ENCODE assay signal across 1 cellular context in genomic region chr20:46631874-46632446, GRCh38.
A peak's percentile ranks its signal among the peaks of the same experiment; 100 is the strongest.
TF ChIP-seq lines count a peak whose summit lies in the region.

No MANE protein-coding gene starts in this region.

TF ChIP-seq in HepG2, 621 proteins besides CTCF, POLR2A, EP300 and RAD21 (continued from another document):
- peak; percentile 72; the same call in 1 of the 2 replicates for TF ChIP-seq NRL (CRISPR knock-in tag; IDR thresholded peaks at IDR 0.05; ENCODE audit: borderline replicate concordance)
- no peak for TF ChIP-seq ZNF563 (CRISPR knock-in tag; IDR thresholded peaks at IDR 0.05)
- no peak for TF ChIP-seq ZNF136 (CRISPR knock-in tag; IDR thresholded peaks at IDR 0.05; ENCODE audit: low read depth)
- TF ChIP-seq, protein P1, sequence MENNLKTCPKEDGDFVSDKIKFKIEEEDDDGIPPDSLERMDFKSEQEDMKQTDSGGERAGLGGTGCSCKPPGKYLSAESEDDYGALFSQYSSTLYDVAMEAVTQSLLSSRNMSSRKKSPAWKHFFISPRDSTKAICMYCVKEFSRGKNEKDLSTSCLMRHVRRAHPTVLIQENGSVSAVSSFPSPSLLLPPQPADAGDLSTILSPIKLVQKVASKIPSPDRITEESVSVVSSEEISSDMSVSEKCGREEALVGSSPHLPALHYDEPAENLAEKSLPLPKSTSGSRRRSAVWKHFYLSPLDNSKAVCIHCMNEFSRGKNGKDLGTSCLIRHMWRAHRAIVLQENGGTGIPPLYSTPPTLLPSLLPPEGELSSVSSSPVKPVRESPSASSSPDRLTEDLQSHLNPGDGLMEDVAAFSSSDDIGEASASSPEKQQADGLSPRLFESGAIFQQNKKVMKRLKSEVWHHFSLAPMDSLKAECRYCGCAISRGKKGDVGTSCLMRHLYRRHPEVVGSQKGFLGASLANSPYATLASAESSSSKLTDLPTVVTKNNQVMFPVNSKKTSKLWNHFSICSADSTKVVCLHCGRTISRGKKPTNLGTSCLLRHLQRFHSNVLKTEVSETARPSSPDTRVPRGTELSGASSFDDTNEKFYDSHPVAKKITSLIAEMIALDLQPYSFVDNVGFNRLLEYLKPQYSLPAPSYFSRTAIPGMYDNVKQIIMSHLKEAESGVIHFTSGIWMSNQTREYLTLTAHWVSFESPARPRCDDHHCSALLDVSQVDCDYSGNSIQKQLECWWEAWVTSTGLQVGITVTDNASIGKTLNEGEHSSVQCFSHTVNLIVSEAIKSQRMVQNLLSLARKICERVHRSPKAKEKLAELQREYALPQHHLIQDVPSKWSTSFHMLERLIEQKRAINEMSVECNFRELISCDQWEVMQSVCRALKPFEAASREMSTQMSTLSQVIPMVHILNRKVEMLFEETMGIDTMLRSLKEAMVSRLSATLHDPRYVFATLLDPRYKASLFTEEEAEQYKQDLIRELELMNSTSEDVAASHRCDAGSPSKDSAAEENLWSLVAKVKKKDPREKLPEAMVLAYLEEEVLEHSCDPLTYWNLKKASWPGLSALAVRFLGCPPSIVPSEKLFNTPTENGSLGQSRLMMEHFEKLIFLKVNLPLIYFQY (CRISPR knock-in tag; IDR thresholded peaks at IDR 0.05; ENCODE audit: borderline replicate concordance), result no peak
- TF ChIP-seq YY1 (IDR thresholded peaks at IDR 0.05; ENCODE audit: insufficient read depth, insufficient replicate concordance, low read depth, low read length), result no peak
- no peak for TF ChIP-seq ZNF484 (CRISPR knock-in tag; IDR thresholded peaks at IDR 0.05; ENCODE audit: borderline replicate concordance, low read depth)
- peak; percentile 71; the same call in 1 of the 2 replicates for TF ChIP-seq ZNF788 (CRISPR knock-in tag; IDR thresholded peaks at IDR 0.05; ENCODE audit: borderline replicate concordance)
- no peak for TF ChIP-seq ZNF598 (CRISPR knock-in tag; IDR thresholded peaks at IDR 0.05; ENCODE audit: borderline replicate concordance)
- TF ChIP-seq, protein P2, sequence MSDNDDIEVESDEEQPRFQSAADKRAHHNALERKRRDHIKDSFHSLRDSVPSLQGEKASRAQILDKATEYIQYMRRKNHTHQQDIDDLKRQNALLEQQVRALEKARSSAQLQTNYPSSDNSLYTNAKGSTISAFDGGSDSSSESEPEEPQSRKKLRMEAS (IDR thresholded peaks at IDR 0.05), result 0 out of 2 replicates have a peak, but pooled peaks have one; percentile 32
- TF ChIP-seq, protein P3, sequence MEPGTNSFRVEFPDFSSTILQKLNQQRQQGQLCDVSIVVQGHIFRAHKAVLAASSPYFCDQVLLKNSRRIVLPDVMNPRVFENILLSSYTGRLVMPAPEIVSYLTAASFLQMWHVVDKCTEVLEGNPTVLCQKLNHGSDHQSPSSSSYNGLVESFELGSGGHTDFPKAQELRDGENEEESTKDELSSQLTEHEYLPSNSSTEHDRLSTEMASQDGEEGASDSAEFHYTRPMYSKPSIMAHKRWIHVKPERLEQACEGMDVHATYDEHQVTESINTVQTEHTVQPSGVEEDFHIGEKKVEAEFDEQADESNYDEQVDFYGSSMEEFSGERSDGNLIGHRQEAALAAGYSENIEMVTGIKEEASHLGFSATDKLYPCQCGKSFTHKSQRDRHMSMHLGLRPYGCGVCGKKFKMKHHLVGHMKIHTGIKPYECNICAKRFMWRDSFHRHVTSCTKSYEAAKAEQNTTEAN (CRISPR knock-in tag; conservative IDR thresholded peaks at IDR 0.05), result no peak
- TF ChIP-seq PBX3 (CRISPR knock-in tag; IDR thresholded peaks at IDR 0.05; ENCODE audit: borderline replicate concordance), result no peak
- TF ChIP-seq ZFAT (CRISPR knock-in tag; conservative IDR thresholded peaks at IDR 0.05), result no peak
- peak; percentile 44; the same call in 1 of the 2 replicates for TF ChIP-seq ZNF296 (CRISPR knock-in tag; conservative IDR thresholded peaks at IDR 0.05)
- no peak for TF ChIP-seq EZH2 (conservative IDR thresholded peaks at IDR 0.05; ENCODE audit: low read depth, low read length)
- no peak for TF ChIP-seq ZNF614 (CRISPR knock-in tag; IDR thresholded peaks at IDR 0.05; ENCODE audit: borderline replicate concordance)
- TF ChIP-seq, protein P4, sequence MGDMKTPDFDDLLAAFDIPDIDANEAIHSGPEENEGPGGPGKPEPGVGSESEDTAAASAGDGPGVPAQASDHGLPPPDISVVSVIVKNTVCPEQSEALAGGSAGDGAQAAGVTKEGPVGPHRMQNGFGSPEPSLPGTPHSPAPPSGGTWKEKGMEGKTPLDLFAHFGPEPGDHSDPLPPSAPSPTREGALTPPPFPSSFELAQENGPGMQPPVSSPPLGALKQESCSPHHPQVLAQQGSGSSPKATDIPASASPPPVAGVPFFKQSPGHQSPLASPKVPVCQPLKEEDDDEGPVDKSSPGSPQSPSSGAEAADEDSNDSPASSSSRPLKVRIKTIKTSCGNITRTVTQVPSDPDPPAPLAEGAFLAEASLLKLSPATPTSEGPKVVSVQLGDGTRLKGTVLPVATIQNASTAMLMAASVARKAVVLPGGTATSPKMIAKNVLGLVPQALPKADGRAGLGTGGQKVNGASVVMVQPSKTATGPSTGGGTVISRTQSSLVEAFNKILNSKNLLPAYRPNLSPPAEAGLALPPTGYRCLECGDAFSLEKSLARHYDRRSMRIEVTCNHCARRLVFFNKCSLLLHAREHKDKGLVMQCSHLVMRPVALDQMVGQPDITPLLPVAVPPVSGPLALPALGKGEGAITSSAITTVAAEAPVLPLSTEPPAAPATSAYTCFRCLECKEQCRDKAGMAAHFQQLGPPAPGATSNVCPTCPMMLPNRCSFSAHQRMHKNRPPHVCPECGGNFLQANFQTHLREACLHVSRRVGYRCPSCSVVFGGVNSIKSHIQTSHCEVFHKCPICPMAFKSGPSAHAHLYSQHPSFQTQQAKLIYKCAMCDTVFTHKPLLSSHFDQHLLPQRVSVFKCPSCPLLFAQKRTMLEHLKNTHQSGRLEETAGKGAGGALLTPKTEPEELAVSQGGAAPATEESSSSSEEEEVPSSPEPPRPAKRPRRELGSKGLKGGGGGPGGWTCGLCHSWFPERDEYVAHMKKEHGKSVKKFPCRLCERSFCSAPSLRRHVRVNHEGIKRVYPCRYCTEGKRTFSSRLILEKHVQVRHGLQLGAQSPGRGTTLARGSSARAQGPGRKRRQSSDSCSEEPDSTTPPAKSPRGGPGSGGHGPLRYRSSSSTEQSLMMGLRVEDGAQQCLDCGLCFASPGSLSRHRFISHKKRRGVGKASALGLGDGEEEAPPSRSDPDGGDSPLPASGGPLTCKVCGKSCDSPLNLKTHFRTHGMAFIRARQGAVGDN (CRISPR knock-in tag; IDR thresholded peaks at IDR 0.05), result peak; percentile 68
- TF ChIP-seq ZSCAN25 (CRISPR knock-in tag; IDR thresholded peaks at IDR 0.05), result no peak
- 0 out of 2 replicates have a peak, but pooled peaks have one; percentile 53 for TF ChIP-seq ZSCAN31 (CRISPR knock-in tag; IDR thresholded peaks at IDR 0.05; ENCODE audit: low read depth)
- no peak for TF ChIP-seq ZSCAN30 (CRISPR knock-in tag; IDR thresholded peaks at IDR 0.05)
- no peak for TF ChIP-seq ZNF777 (CRISPR knock-in tag; IDR thresholded peaks at IDR 0.05)
- TF ChIP-seq, protein P5, sequence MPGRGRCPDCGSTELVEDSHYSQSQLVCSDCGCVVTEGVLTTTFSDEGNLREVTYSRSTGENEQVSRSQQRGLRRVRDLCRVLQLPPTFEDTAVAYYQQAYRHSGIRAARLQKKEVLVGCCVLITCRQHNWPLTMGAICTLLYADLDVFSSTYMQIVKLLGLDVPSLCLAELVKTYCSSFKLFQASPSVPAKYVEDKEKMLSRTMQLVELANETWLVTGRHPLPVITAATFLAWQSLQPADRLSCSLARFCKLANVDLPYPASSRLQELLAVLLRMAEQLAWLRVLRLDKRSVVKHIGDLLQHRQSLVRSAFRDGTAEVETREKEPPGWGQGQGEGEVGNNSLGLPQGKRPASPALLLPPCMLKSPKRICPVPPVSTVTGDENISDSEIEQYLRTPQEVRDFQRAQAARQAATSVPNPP (CRISPR knock-in tag; IDR thresholded peaks at IDR 0.05), result no peak
- TF ChIP-seq CREM (IDR thresholded peaks at IDR 0.05), result no peak
- TF ChIP-seq CREM (CRISPR knock-in tag; IDR thresholded peaks at IDR 0.05), result no peak
- 0 out of 2 replicates have a peak, but pooled peaks have one; percentile 30 for TF ChIP-seq SALL1 (CRISPR knock-in tag; IDR thresholded peaks at IDR 0.05)
- no peak for TF ChIP-seq FOXM1 (CRISPR knock-in tag; IDR thresholded peaks at IDR 0.05)
- TF ChIP-seq NFAT5 (CRISPR knock-in tag; IDR thresholded peaks at IDR 0.05), result no peak
